ENCODE assay signal across 32 cellular contexts in the genomic region with DNA sequence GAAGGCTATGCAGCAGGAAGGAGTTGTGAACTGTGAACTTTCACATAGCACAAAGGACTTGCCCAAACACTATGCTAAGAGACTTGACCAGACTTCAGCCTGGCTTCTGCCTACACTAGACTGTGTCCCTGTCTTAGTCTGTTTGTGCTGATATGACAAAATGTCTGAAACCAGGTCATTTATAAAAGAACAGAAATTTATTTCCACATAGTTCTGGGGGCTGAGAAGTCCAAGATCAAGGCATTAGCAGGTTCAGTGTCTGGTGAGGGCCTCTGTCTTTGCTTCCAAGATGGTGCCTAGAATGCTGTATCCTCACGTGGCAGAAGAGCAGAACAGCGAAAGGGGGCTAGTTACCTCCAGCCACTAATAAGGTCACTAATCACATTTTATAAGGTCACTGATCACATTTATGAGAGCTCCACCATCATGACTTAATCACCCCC.
"Had no signal": no experiment of that assay in that cellular context is flagged by ENCODE, and none has a peak within 500 bp of the region (broad histone marks: within the 10 kb centered on the region; RNA-seq: fewer than 3 reads in every experiment).

No MANE protein-coding gene starts in this region.

- H3K27ac ChIP-seq: Peyer's patch, SJSA1 had no signal

- H3K36me3 Mint-ChIP-seq: activated CD4-positive, alpha-beta memory T cell treated with anti-CD3 and anti-CD28 coated beads for 36 hours; brain had no signal

- H3K27me3 ChIP-seq: MG63, Peyer's patch, SJSA1 had no signal

- FAIRE-seq: astrocyte, TTC549 had no signal

- ATAC-seq: activated T-helper 17 cell treated with anti-CD3 and anti-CD28 coated beads, Interleukin-2, amount 50 U/mL, for 72 hours; SK-N-SH treated with all-trans-retinoic acid at 6 μM for 48 hours had no signal

- H3K4me3 Mint-ChIP-seq: activated B cell treated with CpG ODN at 0.5 μM for 24 hours; activated CD4-positive, alpha-beta memory T cell treated with anti-CD3 and anti-CD28 coated beads for 36 hours; activated CD4-positive, alpha-beta T cell treated with anti-CD3 and anti-CD28 coated beads, Interleukin-2, amount 10 ng/mL, durations not matched to agents 24 days and 14 days; activated naive CD4-positive, alpha-beta T cell treated with anti-CD3 and anti-CD28 coated beads for 36 hours; activated naive CD8-positive, alpha-beta T cell; activated T-helper 17 cell treated with anti-CD3 and anti-CD28 coated beads, Interleukin-2, amount 50 U/mL, for 72 hours; brain; central memory CD8-positive, alpha-beta T cell; T-helper 1 cell treated with Interleukin-12 subunit alpha and Interleukin-12 subunit beta and Interleukin-4 antibody, amounts not matched to agents 30 μg/mL and 1 μg/mL, for 36 hours had no signal

- H3K9me3 Mint-ChIP-seq: activated B cell treated with CpG ODN at 0.5 μM for 24 hours; activated CD4-positive, alpha-beta memory T cell treated with anti-CD3 and anti-CD28 coated beads for 36 hours; activated T-helper 17 cell treated with anti-CD3 and anti-CD28 coated beads, Interleukin-2, amount 50 U/mL, for 72 hours; central memory CD8-positive, alpha-beta T cell had no signal

- H3K36me3 ChIP-seq: MG63, Peyer's patch, SJSA1 had no signal

- H3K27ac Mint-ChIP-seq: activated CD4-positive, alpha-beta memory T cell treated with anti-CD3 and anti-CD28 coated beads for 36 hours; activated CD4-positive, alpha-beta T cell treated with anti-CD3 and anti-CD28 coated beads, Interleukin-2, amount 10 ng/mL, durations not matched to agents 24 days and 14 days; activated naive CD4-positive, alpha-beta T cell treated with anti-CD3 and anti-CD28 coated beads for 36 hours; activated naive CD8-positive, alpha-beta T cell; activated T-helper 17 cell treated with anti-CD3 and anti-CD28 coated beads, Interleukin-2, amount 50 U/mL, for 72 hours; T-helper 1 cell treated with Interleukin-12 subunit alpha and Interleukin-12 subunit beta and Interleukin-4 antibody, amounts not matched to agents 30 μg/mL and 1 μg/mL, for 36 hours had no signal

- H3K9me3 ChIP-seq: Peyer's patch, SJSA1 had no signal

- DNase-seq: activated B cell treated with CpG ODN at 0.5 μM for 24 hours; activated CD4-positive, alpha-beta memory T cell treated with anti-CD3 and anti-CD28 coated beads for 36 hours; activated CD4-positive, alpha-beta T cell treated with anti-CD3 and anti-CD28 coated beads for 1 hour; activated CD4-positive, alpha-beta T cell treated with anti-CD3 and anti-CD28 coated beads, Interleukin-2, amount 10 ng/mL, durations not matched to agents 24 days and 14 days; activated CD8-positive, alpha-beta memory T cell treated with anti-CD3 and anti-CD28 coated beads for 24 hours; activated gamma-delta T cell; activated naive CD4-positive, alpha-beta T cell treated with anti-CD3 and anti-CD28 coated beads for 36 hours; activated T-cell treated with anti-CD3 and anti-CD28 coated beads for 4 hours; activated T-cell treated with anti-CD3 and anti-CD28 coated beads, Interleukin-2, amount 50 U/mL, for 48 hours; amygdala; MG63; MV-4-11; NCI-H1092 treated with DMSO at 0.1 percent for 48 hours; NCI-H1417 treated with DMSO at 0.1 percent for 48 hours; NCI-H1694 treated with DMSO at 0.1 percent for 48 hours; NCI-H2029 treated with DMSO at 0.1 percent for 48 hours; NCI-H345; NCI-H510A; NCI-H526 treated with DMSO at 0.1 percent for 48 hours; NCI-H82; Peyer's patch; SHP77; T1000 had no signal

- H3K27me3 Mint-ChIP-seq: activated B cell treated with CpG ODN at 0.5 μM for 24 hours; activated CD4-positive, alpha-beta memory T cell treated with anti-CD3 and anti-CD28 coated beads for 36 hours; activated CD4-positive, alpha-beta T cell treated with anti-CD3 and anti-CD28 coated beads, Interleukin-2, amount 10 ng/mL, durations not matched to agents 24 days and 14 days; activated naive CD8-positive, alpha-beta T cell; activated T-helper 17 cell treated with anti-CD3 and anti-CD28 coated beads, Interleukin-2, amount 50 U/mL, for 72 hours; brain; central memory CD8-positive, alpha-beta T cell had no signal

- H3K4me3 ChIP-seq: MG63, Peyer's patch, SJSA1 had no signal
